13 cellular contexts compared by ENCODE assay signal in genomic region chrX:113522814-113523213, GRCh38.
DNase-seq lines count a peak whose midpoint lies in the region; ATAC-seq and TF ChIP-seq lines count a peak whose summit lies in the region.
"Had no signal": no experiment of that assay in that cellular context is flagged by ENCODE, and none has a peak within 500 bp of the region (broad histone marks: within the 10 kb centered on the region; RNA-seq: fewer than 3 reads in every experiment).

No MANE protein-coding gene starts in this region.

- DNase-seq in fibroblast of mammary gland (ENCODE audit: low read depth) (peak; percentile 25), NCI-H1092 (lab: John Stamatoyannopoulos, UW) (no peak)
- DNase-seq in stimulated activated naive CD8-positive, alpha-beta T cell treated with anti-CD3 and anti-CD28 coated beads, Interleukin-15, Interleukin-2, amounts not matched to agents 100 U/mL and 50 U/mL, for 24 hours = no peak
- DNase-seq in activated naive CD4-positive, alpha-beta T cell treated with anti-CD3 and anti-CD28 coated beads, Interleukin-2, amount 50 U/mL, for 72 hours (ENCODE audit: low spot score in 2 of 2) = no peak
- no peak for DNase-seq in effector CD4-positive, alpha-beta T cell
- DNase-seq: dorsolateral prefrontal cortex, NCI-H2081, SW 1271 had no signal

- TF ChIP-seq CTCF in fibroblast of mammary gland (conservative IDR thresholded peaks at IDR 0.05; ENCODE audit: control insufficient read depth, insufficient read depth, low read depth, low read length) = no peak

- H3K27ac Mint-ChIP-seq in activated naive CD4-positive, alpha-beta T cell treated with anti-CD3 and anti-CD28 coated beads, Interleukin-2, amount 50 U/mL, for 72 hours = no peak overlapping the region
- H3K27ac Mint-ChIP-seq: progenitor cell of endocrine pancreas had no signal

- H3K36me3 Mint-ChIP-seq in activated naive CD4-positive, alpha-beta T cell treated with anti-CD3 and anti-CD28 coated beads, Interleukin-2, amount 50 U/mL, for 72 hours = no peaks in the 10 kb centered on the region

- H3K4me3 ChIP-seq in fibroblast of mammary gland (ENCODE audit: control insufficient read depth, low read depth, low read length) = no peak overlapping the region
- H3K4me3 ChIP-seq: dorsolateral prefrontal cortex, HAP-1 had no signal

- H3K9me3 Mint-ChIP-seq in activated naive CD4-positive, alpha-beta T cell treated with anti-CD3 and anti-CD28 coated beads, Interleukin-2, amount 50 U/mL, for 72 hours = no peaks in the 10 kb centered on the region

- ATAC-seq in GM18870 (IDR thresholded peaks at IDR 0.05; ENCODE audit: unreplicated experiment) = peak; percentile 99
- peak; percentile 98 for ATAC-seq in HG02610 (IDR thresholded peaks at IDR 0.05; ENCODE audit: unreplicated experiment)
- peak; percentile 99 for ATAC-seq in HG03469 (IDR thresholded peaks at IDR 0.05; ENCODE audit: unreplicated experiment)
- ATAC-seq in stimulated activated naive CD8-positive, alpha-beta T cell treated with anti-CD3 and anti-CD28 coated beads, Interleukin-15, Interleukin-2, amounts not matched to agents 100 U/mL and 50 U/mL, for 24 hours = no peak
- ATAC-seq in activated naive CD4-positive, alpha-beta T cell treated with anti-CD3 and anti-CD28 coated beads, Interleukin-2, amount 50 U/mL, for 72 hours = no peak

Comparison
In these comparisons a context has a peak if more than half of its experiments do, and no peak if none do; other contexts are left out.
1. ATAC-seq: peak in GM18870 (single experiment), HG02610 (single experiment) and HG03469 (single experiment); none in stimulated activated naive CD8-positive, alpha-beta T cell treated with anti-CD3 and anti-CD28 coated beads, Interleukin-15, Interleukin-2, amounts not matched to agents 100 U/mL and 50 U/mL, for 24 hours (single experiment) and activated naive CD4-positive, alpha-beta T cell treated with anti-CD3 and anti-CD28 coated beads, Interleukin-2, amount 50 U/mL, for 72 hours (0 of 2).